In genomic region chrX:150062292-150063137, GRCh38 we compare ENCODE assay signal across 9 cellular contexts.
A peak's percentile ranks its signal among the peaks of the same experiment; 100 is the strongest.
DNase-seq lines count a peak whose midpoint lies in the region; ATAC-seq and TF ChIP-seq lines count a peak whose summit lies in the region.
"Had no signal": no experiment of that assay in that cellular context is flagged by ENCODE, and none has a peak within 500 bp of the region (broad histone marks: within the 10 kb centered on the region; RNA-seq: fewer than 3 reads in every experiment).

No MANE protein-coding gene starts in this region.

- no peak overlapping the region for H3K4me3 ChIP-seq in skeletal muscle cell (ENCODE audit: low read depth, low read length)
- no peak overlapping the region for H3K4me3 ChIP-seq in suprapubic skin

- H3K27ac ChIP-seq in RWPE1 (no peak overlapping the region; the same call in 1 of the 2 replicates), suprapubic skin (no peak overlapping the region)
- H3K27ac ChIP-seq: VCaP had no signal

- H3K9me3 Mint-ChIP-seq in activated T-cell treated with anti-CD3 and anti-CD28 coated beads, Interleukin-2, amount 50 U/mL, for 4 hours = no peaks in the 10 kb centered on the region

- TF ChIP-seq EP300 in suprapubic skin (IDR thresholded peaks at IDR 0.05) = no peak

- H3K27me3 Mint-ChIP-seq in activated T-cell treated with anti-CD3 and anti-CD28 coated beads, Interleukin-2, amount 50 U/mL, for 4 hours (ENCODE audit: low read depth) = peaks cover 3% of the 10 kb centered on the region

- no peaks in the 10 kb centered on the region for H3K9me3 ChIP-seq in suprapubic skin

- no peaks in the 10 kb centered on the region for H3K4me1 Mint-ChIP-seq in activated T-cell treated with anti-CD3 and anti-CD28 coated beads, Interleukin-2, amount 50 U/mL, for 4 hours (ENCODE audit: low read depth)

- TF ChIP-seq POLR2A in suprapubic skin (IDR thresholded peaks at IDR 0.05) = no peak

- no peaks in the 10 kb centered on the region for H3K36me3 Mint-ChIP-seq in activated T-cell treated with anti-CD3 and anti-CD28 coated beads, Interleukin-2, amount 50 U/mL, for 4 hours (ENCODE audit: insufficient read depth)

- peak; percentile 74 for DNase-seq in H4 (ENCODE audit: low spot score)
- peak; percentile 0 for DNase-seq in NCI-H510A treated with DMSO at 0.1 percent for 48 hours (lab: John Stamatoyannopoulos, UW)
- peak; percentile 65 for DNase-seq in skeletal muscle cell (ENCODE audit: low read depth)
- no peak for DNase-seq in activated T-cell treated with anti-CD3 and anti-CD28 coated beads, Interleukin-2, amount 50 U/mL, for 4 hours
- DNase-seq in RWPE1 (ENCODE audit: low spot score) = no peak
- DNase-seq in suprapubic skin (ENCODE audit: low spot score in 2 of 2) = no peak

- H3K4me1 ChIP-seq in suprapubic skin = no peaks in the 10 kb centered on the region

- POLR2A ChIA-PET in RWPE1 (lab: Yijun Ruan, JAX; ENCODE audit: low non-redundant PET) = no interaction called here

- H3K36me3 ChIP-seq in suprapubic skin = no peaks in the 10 kb centered on the region

- CTCF ChIA-PET in RWPE1 (lab: Yijun Ruan, JAX) = no interaction called here

- 32% methylated on average over 8 of the region's 8 CpGs for WGBS in suprapubic skin

- TF ChIP-seq CTCF in RWPE1 (conservative IDR thresholded peaks at IDR 0.05; ENCODE audit: low read depth) (no peak), suprapubic skin (IDR thresholded peaks at IDR 0.05) (no peak)

- peak; percentile 33 for ATAC-seq in esophagus mucosa
- ATAC-seq in activated T-cell treated with anti-CD3 and anti-CD28 coated beads, Interleukin-2, amount 50 U/mL, for 4 hours = no peak
- ATAC-seq in HG03378 (IDR thresholded peaks at IDR 0.05; ENCODE audit: unreplicated experiment) = no peak

- H3K4me3 Mint-ChIP-seq in activated T-cell treated with anti-CD3 and anti-CD28 coated beads, Interleukin-2, amount 50 U/mL, for 4 hours = no peak overlapping the region

- no peaks in the 10 kb centered on the region for H3K27me3 ChIP-seq in suprapubic skin

Comparison
In these comparisons a context has a peak if more than half of its experiments do, and no peak if none do; other contexts are left out.
1. DNase-seq: peak in H4 (single experiment), NCI-H510A treated with DMSO at 0.1 percent for 48 hours (single experiment) and skeletal muscle cell (single experiment); none in activated T-cell treated with anti-CD3 and anti-CD28 coated beads, Interleukin-2, amount 50 U/mL, for 4 hours (single experiment), RWPE1 (single experiment) and suprapubic skin (0 of 2).